In the genomic region with DNA sequence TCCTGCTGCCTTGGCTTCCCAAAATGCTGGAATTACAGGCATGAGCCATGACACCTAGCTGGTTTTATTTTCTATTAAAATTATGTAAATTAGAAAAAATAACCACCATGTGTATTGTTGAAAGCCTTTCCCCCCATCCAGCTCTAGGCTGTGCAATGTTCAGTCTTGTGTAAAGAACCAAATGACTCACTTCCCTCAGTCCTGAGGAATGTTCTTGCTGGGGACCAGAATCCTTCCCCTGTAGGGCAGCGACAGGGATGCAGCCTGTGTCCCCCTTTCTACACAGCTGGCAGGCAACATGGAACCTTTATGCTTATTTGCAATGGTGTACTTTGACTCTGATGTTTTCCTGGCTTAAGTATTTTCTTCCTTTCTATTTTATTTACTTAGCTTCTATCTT, we compare ENCODE assay signal across 13 cellular contexts. TPM values are rescaled to one million over a fixed set of nuclear protein-coding genes. Genes with fewer than 3 reads are reported as not detected.
DNase-seq lines count a peak whose midpoint lies in the region; ATAC-seq and TF ChIP-seq lines count a peak whose summit lies in the region.
"Had no signal": no experiment of that assay in that cellular context is flagged by ENCODE, and none has a peak within 500 bp of the region (broad histone marks: within the 10 kb centered on the region; RNA-seq: fewer than 3 reads in every experiment).

No MANE protein-coding gene starts in this region.

- WGBS in gastroesophageal sphincter (ENCODE audit: low coverage in 1 of 2), 2 donors: 100% methylated on average over 1 of the region's 1 CpG; no CpG with 5 or more reads in 1 of the 2 donors

- intact Hi-C loops in CD8-positive, alpha-beta T cell (cut with DNase I, micrococcal nuclease): no loop called here

- CTCF ChIA-PET in AG04449 (lab: Yijun Ruan, JAX): interaction anchor here (1.0 to 6.4 kb wide), 8 partner anchors 10 to 642 kb away, joined by 3 to 195 read pairs (median 8); no protein-coding TSS in a partner anchor
- CTCF ChIA-PET in CD8-positive, alpha-beta T cell (lab: Charles Lee): interaction anchor here (0.6 kb wide), 1 partner anchor 206 kb away, joined by 3 read pairs; no protein-coding TSS in a partner anchor

- POLR2A ChIA-PET in AG04449 (lab: Yijun Ruan, JAX): no interaction called here
- POLR2A ChIA-PET in CD8-positive, alpha-beta T cell (lab: Charles Lee): interaction anchor here (1.4 kb wide), 1 partner anchor 16 kb away, joined by 3 read pairs; no protein-coding TSS in a partner anchor

- no peak overlapping the region for H3K27ac Mint-ChIP-seq in CD8-positive, alpha-beta T cell
- H3K27ac Mint-ChIP-seq: activated CD8-positive, alpha-beta T cell treated with anti-CD3 and anti-CD28 coated beads, Interleukin-2, amount 10 ng/mL, durations not matched to agents 7 days and 5 days had no signal

- TF ChIP-seq CTCF in AG04449 (IDR thresholded peaks at IDR 0.05; ENCODE audit: insufficient read depth, low read length, missing control alignments) (peak; percentile 17), gastroesophageal sphincter (IDR thresholded peaks at IDR 0.05) (no peak)
- no peak for TF ChIP-seq CTCF in CD8-positive, alpha-beta T cell (IDR thresholded peaks at IDR 0.05)

- H3K27ac ChIP-seq in SJSA1 (peak overlapping the region; percentile 66), gastroesophageal sphincter (no peak overlapping the region)
- no peak overlapping the region for H3K27ac ChIP-seq in CD8-positive, alpha-beta T cell (ENCODE audit: low read depth, low read length)

- H3K27me3 ChIP-seq in SJSA1 (replicated peaks) (no peaks in the 10 kb centered on the region), gastroesophageal sphincter (no peaks in the 10 kb centered on the region)
- no peaks in the 10 kb centered on the region for H3K27me3 ChIP-seq in CD8-positive, alpha-beta T cell (ENCODE audit: insufficient read depth, low read length)

- no peak for TF ChIP-seq EP300 in gastroesophageal sphincter (IDR thresholded peaks at IDR 0.05)

- DNase-seq in AG04449 (ENCODE audit: low read depth, low spot score) (no peak), SJSA1 (ENCODE audit: low read depth in 1 of 2, low spot score in 2 of 2) (peak; percentile 65 to 72), GF-D8 (lab: John Stamatoyannopoulos, UW) (no peak)
- DNase-seq in CD8-positive, alpha-beta T cell: no peak
- DNase-seq: activated CD8-positive, alpha-beta T cell treated with anti-CD3 and anti-CD28 coated beads, Interleukin-2, amount 10 ng/mL, durations not matched to agents 7 days and 5 days; cerebellar nuclear complex; left colon; NK-92 treated with Interleukin-12 subunit alpha and Interleukin-12 subunit beta, amount 100 ng/mL, for 24 hours had no signal

- H3K4me1 ChIP-seq in SJSA1 (replicated peaks): peaks cover 22% of the 10 kb centered on the region
- peaks cover 0 to 13% (median 0%) of the 10 kb centered on the region in 3 donors for H3K4me1 ChIP-seq in gastroesophageal sphincter
- no peaks in the 10 kb centered on the region for H3K4me1 ChIP-seq in CD8-positive, alpha-beta T cell (ENCODE audit: insufficient read depth, low read length)

- no peak overlapping the region for H3K4me3 ChIP-seq in AG04449 (ENCODE audit: low read depth, low read length)
- H3K4me3 ChIP-seq in SJSA1: no peak overlapping the region
- H3K4me3 ChIP-seq in gastroesophageal sphincter: no peak overlapping the region
- no peak overlapping the region for H3K4me3 ChIP-seq in CD8-positive, alpha-beta T cell (ENCODE audit: low read depth, low read length)

- H3K36me3 Mint-ChIP-seq in CD8-positive, alpha-beta T cell: no peaks in the 10 kb centered on the region
- H3K36me3 Mint-ChIP-seq: CD14-positive monocyte had no signal

- peaks cover 5% of the 10 kb centered on the region for H3K27me3 Mint-ChIP-seq in CD8-positive, alpha-beta T cell (ENCODE audit: low read depth)

- H3K9me3 Mint-ChIP-seq in CD8-positive, alpha-beta T cell: no peaks in the 10 kb centered on the region
- H3K9me3 Mint-ChIP-seq: CD14-positive monocyte had no signal

- H3K4me3 Mint-ChIP-seq in CD8-positive, alpha-beta T cell: no peak overlapping the region
- H3K4me3 Mint-ChIP-seq: activated CD8-positive, alpha-beta T cell treated with anti-CD3 and anti-CD28 coated beads, Interleukin-2, amount 10 ng/mL, durations not matched to agents 7 days and 5 days; CD14-positive monocyte had no signal

- peak; percentile 77 for ATAC-seq in HG02884 (IDR thresholded peaks at IDR 0.05; ENCODE audit: unreplicated experiment)
- peak; percentile 67 for ATAC-seq in gastroesophageal sphincter
- ATAC-seq in HG03039 (IDR thresholded peaks at IDR 0.05; ENCODE audit: unreplicated experiment): no peak
- ATAC-seq in CD8-positive, alpha-beta T cell: no peak
- ATAC-seq in GM18858 (IDR thresholded peaks at IDR 0.05; ENCODE audit: unreplicated experiment): no peak
- ATAC-seq: activated CD8-positive, alpha-beta T cell treated with anti-CD3 and anti-CD28 coated beads, Interleukin-2, amount 10 ng/mL, durations not matched to agents 7 days and 5 days; left colon had no signal

- H3K36me3 ChIP-seq in SJSA1 (no peaks in the 10 kb centered on the region), gastroesophageal sphincter (peaks cover 0 to 36% of the 10 kb centered on the region in 2 donors)
- H3K36me3 ChIP-seq in CD8-positive, alpha-beta T cell (ENCODE audit: insufficient read depth, low read length): no peaks in the 10 kb centered on the region

- no peak for TF ChIP-seq POLR2A in gastroesophageal sphincter (IDR thresholded peaks at IDR 0.05)

- H3K4me1 Mint-ChIP-seq in CD8-positive, alpha-beta T cell (ENCODE audit: low read depth): peaks cover 10% of the 10 kb centered on the region

- H3K9me3 ChIP-seq in SJSA1 (replicated peaks): no peaks in the 10 kb centered on the region
- H3K9me3 ChIP-seq in gastroesophageal sphincter: no peaks in the 10 kb centered on the region
- no peaks in the 10 kb centered on the region for H3K9me3 ChIP-seq in CD8-positive, alpha-beta T cell (ENCODE audit: low read length)

RNA-seq across cellular contexts. Expression of a gene that starts 29.4 kb away (rescaled TPM):
- total RNA-seq in SJSA1 (2014; rRNA removed; shearing (Covaris generic)): 5.8 and 19.5 TPM in 2 replicates
- total RNA-seq in gastroesophageal sphincter: 100 to 1,000 TPM in 2 of 4 donors, 10 to 100 TPM in 2; 36.7 to 125 (median 85.6) TPM
- total RNA-seq in CD8-positive, alpha-beta T cell: not detected

Comparison
In these comparisons a context has a peak if more than half of its experiments do, and no peak if none do; other contexts are left out.
1. DNase-seq: peak in SJSA1 (2 of 2); none in AG04449 (single experiment), GF-D8 (single experiment) and CD8-positive, alpha-beta T cell (0 of 7).
2. ATAC-seq: peak in HG02884 (single experiment) and gastroesophageal sphincter (single experiment); none in HG03039 (single experiment), CD8-positive, alpha-beta T cell (single experiment) and GM18858 (single experiment).